Comparison of ENCODE assay signal across 8 cellular contexts in the genomic region with DNA sequence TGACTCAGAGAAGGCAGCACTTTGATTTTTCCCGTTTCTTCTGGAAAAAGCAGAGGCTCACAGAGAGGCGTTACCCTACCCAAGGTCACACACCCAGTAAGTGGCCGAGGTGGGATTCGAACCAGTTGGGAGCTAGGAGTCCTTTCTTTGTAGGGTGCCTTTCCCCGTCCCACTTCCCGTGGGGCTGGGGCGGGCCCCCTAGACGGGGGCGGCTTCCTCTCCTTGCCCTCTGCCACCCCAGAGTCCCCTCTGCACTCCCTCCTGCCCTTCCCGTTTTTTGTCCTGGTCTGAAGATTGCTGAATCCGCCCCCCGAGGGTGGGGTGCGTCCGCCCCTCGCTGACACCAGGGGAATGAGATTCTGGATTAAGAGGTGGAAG. TPM values are rescaled to one million over a fixed set of nuclear protein-coding genes. Genes with fewer than 3 reads are reported as not detected.
DNase-seq lines count a peak whose midpoint lies in the region; ATAC-seq and TF ChIP-seq lines count a peak whose summit lies in the region.

No MANE protein-coding gene starts in this region.

- H3K4me3 ChIP-seq in retinal pigment epithelial cell (ENCODE audit: low read length), result peak overlapping the region; percentile 73

- TF ChIP-seq CTCF in retinal pigment epithelial cell (conservative IDR thresholded peaks at IDR 0.05; ENCODE audit: low read depth, low read length), result no peak

- intact Hi-C loops in Right ventricle myocardium inferior (cut with DNase I) (no loop called here), cardiac septum (cut with DNase I) (loop anchor here (5.0 kb wide), 1 partner anchor 147 kb away; the partner anchor contains the start of genes IGHMBP2 and MRPL21)

- no peak for ATAC-seq in Right ventricle myocardium inferior
- ATAC-seq in HG02870 (IDR thresholded peaks at IDR 0.05; ENCODE audit: unreplicated experiment), result no peak
- ATAC-seq in HG02571 (IDR thresholded peaks at IDR 0.05; ENCODE audit: unreplicated experiment), result no peak

- DNase-seq in Right ventricle myocardium inferior (ENCODE audit: missing footprints), result peak; percentile 65
- no peak for DNase-seq in cardiac septum (ENCODE audit: low spot score)
- peak; percentile 46 to 47 for DNase-seq in activated T-cell treated with anti-CD3 and anti-CD28 coated beads, Interleukin-2, amount 50 U/mL, for 48 hours
- peak; percentile 60 for DNase-seq in germinal center (ENCODE audit: low spot score)
- no peak for DNase-seq in retinal pigment epithelial cell (ENCODE audit: low read depth)
- DNase-seq in DMS79 (lab: John Stamatoyannopoulos, UW), result no peak

RNA-seq across cellular contexts. Expression of gene TPCN2, which starts 0.7 kb away (rescaled TPM):
- total RNA-seq in Right ventricle myocardium inferior (9.1 TPM), cardiac septum (12.5 TPM)

RNA-seq across cellular contexts. Expression of gene MRGPRF, which starts 36.4 kb away (rescaled TPM):
- total RNA-seq in Right ventricle myocardium inferior (7.6 TPM), cardiac septum (2.3 TPM)

Comparison
In these comparisons a context has a peak if more than half of its experiments do, and no peak if none do; other contexts are left out.
1. DNase-seq: peak in Right ventricle myocardium inferior (single experiment), activated T-cell treated with anti-CD3 and anti-CD28 coated beads, Interleukin-2, amount 50 U/mL, for 48 hours (2 of 2) and germinal center (single experiment); none in cardiac septum (single experiment), retinal pigment epithelial cell (single experiment) and DMS79 (single experiment).